ENCODE assay signal across 19 cellular contexts in the genomic region with DNA sequence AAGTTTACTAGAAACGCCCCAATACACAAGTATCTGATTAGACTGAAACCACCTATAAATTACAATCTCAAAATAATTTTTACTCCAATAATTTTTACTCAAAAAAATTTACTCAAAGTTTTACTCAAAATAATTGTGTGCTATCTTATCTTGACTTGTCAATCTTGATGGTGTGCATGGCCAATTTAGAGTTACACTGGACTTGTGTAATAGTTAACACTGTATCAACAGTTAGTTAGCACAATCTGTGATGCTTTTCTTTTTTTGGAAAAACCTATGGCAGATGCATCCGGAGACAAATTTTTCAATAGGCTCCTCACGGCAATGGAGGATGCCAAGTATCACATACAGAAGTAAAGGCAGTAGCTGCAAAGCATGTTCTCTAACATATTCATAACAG. TPM values are rescaled to one million over a fixed set of nuclear protein-coding genes. Genes with fewer than 3 reads are reported as not detected.
DNase-seq lines count a peak whose midpoint lies in the region; ATAC-seq, FAIRE-seq and TF ChIP-seq lines count a peak whose summit lies in the region.
"Had no signal": no experiment of that assay in that cellular context is flagged by ENCODE, and none has a peak within 500 bp of the region (broad histone marks: within the 10 kb centered on the region; RNA-seq: fewer than 3 reads in every experiment).

No MANE protein-coding gene starts in this region.

- 51 to 66% (median 58%) methylated on average over 3 of the region's 3 CpGs for WGBS in heart left ventricle, 4 donors
- WGBS in right cardiac atrium, result 66% methylated on average over 3 of the region's 3 CpGs
- 91% methylated on average over 3 of the region's 3 CpGs for WGBS in K562 (ENCODE audit: insufficient coverage, low coverage, missing lambda C conversion rate)

- no peaks in the 10 kb centered on the region for H3K27me3 ChIP-seq in heart left ventricle
- H3K27me3 ChIP-seq in right cardiac atrium (ENCODE audit: control insufficient read depth, insufficient read depth), result no peaks in the 10 kb centered on the region
- no peaks in the 10 kb centered on the region for H3K27me3 ChIP-seq in K562 (ENCODE audit: control insufficient read depth in 2 of 2, insufficient read depth in 2 of 2, low read length in 2 of 2)
- H3K27me3 ChIP-seq in right atrium auricular region, result no peaks in the 10 kb centered on the region
- no peaks in the 10 kb centered on the region for H3K27me3 ChIP-seq in gastrocnemius medialis
- H3K27me3 ChIP-seq in osteoblast (ENCODE audit: insufficient read depth, low read length), result no peaks in the 10 kb centered on the region
- H3K27me3 ChIP-seq: BLaER1 had no signal

- POLR2A ChIA-PET in K562 (lab: Yijun Ruan, JAX), result interaction anchor here (1.2 kb wide), 1 partner anchor 73 kb away, joined by 3 read pairs; no protein-coding TSS in a partner anchor

- H3K27ac Mint-ChIP-seq in type B pancreatic cell, result no peak overlapping the region
- H3K27ac Mint-ChIP-seq: CD8-positive, alpha-beta memory T cell; HFFc6 had no signal

- H3K27me3 Mint-ChIP-seq in type B pancreatic cell, result no peaks in the 10 kb centered on the region
- H3K27me3 Mint-ChIP-seq: CD8-positive, alpha-beta memory T cell had no signal

- no peaks in the 10 kb centered on the region for H3K79me2 ChIP-seq in K562 (ENCODE audit: control insufficient read depth, insufficient read depth, low read length)
- no peaks in the 10 kb centered on the region for H3K79me2 ChIP-seq in osteoblast (ENCODE audit: insufficient read depth, low read length)

- no peak for FAIRE-seq in K562 (lab: Jason Lieb, UNC)
- FAIRE-seq: GM12892, H1 had no signal

- TF ChIP-seq EP300 in K562 (IDR thresholded peaks at IDR 0.05; ENCODE audit: low read length), result no peak

- H3K9me3 Mint-ChIP-seq in type B pancreatic cell, result no peaks in the 10 kb centered on the region
- H3K9me3 Mint-ChIP-seq: CD8-positive, alpha-beta memory T cell; HFFc6 had no signal

- H3K36me3 Mint-ChIP-seq in type B pancreatic cell, result peaks cover 13% of the 10 kb centered on the region

- ATAC-seq in heart left ventricle (no peak), right cardiac atrium (no peak), K562 (no peak), gastrocnemius medialis (no peak), HG03139 (IDR thresholded peaks at IDR 0.05; ENCODE audit: unreplicated experiment) (no peak)

- H3K9me3 ChIP-seq in heart left ventricle (no peaks in the 10 kb centered on the region), right cardiac atrium (ENCODE audit: control insufficient read depth, low read length) (no peaks in the 10 kb centered on the region), K562 (replicated peaks; ENCODE audit: control insufficient read depth, insufficient read depth, low read depth, low read length) (no peaks in the 10 kb centered on the region), right atrium auricular region (no peaks in the 10 kb centered on the region), gastrocnemius medialis (no peaks in the 10 kb centered on the region), osteoblast (ENCODE audit: low read depth, low read length) (no peaks in the 10 kb centered on the region)
- H3K9me3 ChIP-seq: BLaER1, Caco-2 had no signal

- no peak overlapping the region for H3K9ac ChIP-seq in K562 (ENCODE audit: insufficient read depth in 1 of 2, low read depth in 2 of 2, low read length in 2 of 2)
- H3K9ac ChIP-seq: BLaER1 had no signal

- TF ChIP-seq POLR2A in heart left ventricle (IDR thresholded peaks at IDR 0.05) (no peak), K562 (conservative IDR thresholded peaks at IDR 0.05) (no peak), gastrocnemius medialis (IDR thresholded peaks at IDR 0.05) (no peak)

- TF ChIP-seq CTCF in heart left ventricle (IDR thresholded peaks at IDR 0.05) (no peak), K562 (IDR thresholded peaks at IDR 0.05 in 2 of 3, conservative IDR thresholded peaks at IDR 0.05 in 1 of 3; ENCODE audit: insufficient read depth in 2 of 3, low read depth in 1 of 3, low read length in 3 of 3) (no peak), right atrium auricular region (IDR thresholded peaks at IDR 0.05) (no peak), gastrocnemius medialis (IDR thresholded peaks at IDR 0.05 in 4 of 5, conservative IDR thresholded peaks at IDR 0.05 in 1 of 5) (no peak), type B pancreatic cell (conservative IDR thresholded peaks at IDR 0.05) (no peak), osteoblast (IDR thresholded peaks at IDR 0.05; ENCODE audit: extremely low read depth, low read depth, low read length) (no peak)

- in situ Hi-C loops in K562 (cut with MboI) (loop anchor here (5.0 kb wide), 1 partner anchor 182 kb away; no protein-coding TSS in a partner anchor), gastrocnemius medialis (cut with MboI; ENCODE audit: low sequenced_read_pairs in 4 of 4) (loop anchor here (10.0 to 25.0 kb wide), 2 partner anchors 182 to 184 kb away; no protein-coding TSS in a partner anchor)

- H2AFZ ChIP-seq in K562 (ENCODE audit: low read depth, low read length) (no peak overlapping the region), osteoblast (ENCODE audit: low read length) (no peak overlapping the region)

- H3K4me2 ChIP-seq in K562 (ENCODE audit: insufficient read depth, low read length) (no peak overlapping the region), osteoblast (ENCODE audit: insufficient read depth, low read length) (no peak overlapping the region)
- H3K4me2 ChIP-seq: BLaER1 had no signal

- H3K4me1 ChIP-seq in heart left ventricle (peaks cover 0 to 54% (median 16%) of the 10 kb centered on the region in 12 donors), right cardiac atrium (ENCODE audit: control insufficient read depth, insufficient read depth, low read length) (peaks cover 2% of the 10 kb centered on the region), K562 (replicated peaks in 1 of 2; ENCODE audit: control insufficient read depth in 2 of 2, insufficient read depth in 2 of 2, low read length in 2 of 2) (no peaks in the 10 kb centered on the region), right atrium auricular region (peaks cover 0 to 34% of the 10 kb centered on the region in 2 donors), gastrocnemius medialis (peaks cover 52 to 61% of the 10 kb centered on the region in 2 donors), osteoblast (ENCODE audit: insufficient read depth, low read length) (peaks cover 4% of the 10 kb centered on the region)
- H3K4me1 ChIP-seq: BLaER1 had no signal

- CTCF ChIA-PET in K562 (lab: Yijun Ruan, JAX; ENCODE audit: low intra/inter-chr PET ratio), result interaction anchor here (1.0 kb wide), 1 partner anchor 192 kb away, joined by 3 read pairs; no protein-coding TSS in a partner anchor

- no peaks in the 10 kb centered on the region for H3K9me1 ChIP-seq in K562 (ENCODE audit: control insufficient read depth, insufficient read depth, low read length)

- H3K36me3 ChIP-seq in heart left ventricle (peaks cover 0 to 49% (median 28%) of the 10 kb centered on the region in 9 donors), K562 (ENCODE audit: control insufficient read depth, insufficient read depth, low read length) (peaks cover 51% of the 10 kb centered on the region; the same call in 2 of the 3 replicates), right atrium auricular region (peaks cover 7% of the 10 kb centered on the region), gastrocnemius medialis (peaks cover 0 to 8% of the 10 kb centered on the region in 2 donors), osteoblast (ENCODE audit: insufficient read depth, low read length) (peaks cover 8% of the 10 kb centered on the region)

- DNase-seq in heart left ventricle (no peak), right cardiac atrium (no peak), K562 (ENCODE audit: extremely low read depth in 1 of 4, low spot score in 3 of 4) (no peak), right atrium auricular region (ENCODE audit: low spot score) (no peak), gastrocnemius medialis (no peak), type B pancreatic cell (ENCODE audit: extremely low spot score, unreplicated experiment) (no peak), osteoblast (ENCODE audit: insufficient read length, low spot score, missing footprints) (no peak)
- DNase-seq: AML-193; Caco-2; CD8-positive, alpha-beta memory T cell; DND-41; GDM1; HCEC 1CT; HFFc6; IMR-90 had no signal

- no peaks in the 10 kb centered on the region for H3K4me1 Mint-ChIP-seq in type B pancreatic cell (ENCODE audit: unreplicated experiment)
- H3K4me1 Mint-ChIP-seq: CD8-positive, alpha-beta memory T cell had no signal

- no TSS peak for BruUV-seq in K562 (replicated peaks; lab: Mats Ljungman, UMichigan)

- no peak; a peak in 1 of 4 replicates for TF ChIP-seq RAD21 in K562 (CRISPR knock-in tag; conservative IDR thresholded peaks at IDR 0.05 in 1 of 2, IDR thresholded peaks at IDR 0.05 in 1 of 2)

- H3K27ac ChIP-seq in heart left ventricle, result peak overlapping the region in 10 of 12 donors; percentile 24 to 79 (median 67)
- H3K27ac ChIP-seq in right cardiac atrium (ENCODE audit: low read length), result no peak overlapping the region
- no peak overlapping the region for H3K27ac ChIP-seq in K562 (ENCODE audit: extremely low read depth, low read depth, low read length)
- peak overlapping the region; percentile 66 to 70 for H3K27ac ChIP-seq in right atrium auricular region
- peak overlapping the region; percentile 75 to 85 (median 80) for H3K27ac ChIP-seq in gastrocnemius medialis
- no peak overlapping the region for H3K27ac ChIP-seq in osteoblast (ENCODE audit: low read depth, low read length)
- H3K27ac ChIP-seq: BLaER1 had no signal

- intact Hi-C loops in heart left ventricle (cut with DNase I) (loop anchor here in 7 of 10 donors (5.0 to 10.0 kb wide), 7 partner anchors 43 to 192 kb away; a partner anchor contains a TSS), right cardiac atrium (cut with DNase I) (loop anchor here in 3 of 4 donors (5.0 to 10.0 kb wide), 3 partner anchors 46 to 187 kb away; no protein-coding TSS in a partner anchor), K562 (cut with micrococcal nuclease) (no loop called here), gastrocnemius medialis (cut with DNase I; ENCODE audit: low total_unique reads) (loop anchor here (2.0 to 5.0 kb wide), 3 partner anchors 38 to 98 kb away; a partner anchor contains a TSS)

- no peak overlapping the region for H3K4me3 Mint-ChIP-seq in type B pancreatic cell
- H3K4me3 Mint-ChIP-seq: CD8-positive, alpha-beta memory T cell; HFFc6 had no signal

- H4K20me1 ChIP-seq in K562 (replicated peaks; ENCODE audit: control insufficient read depth, insufficient read depth, low read length) (no peaks in the 10 kb centered on the region), osteoblast (ENCODE audit: insufficient read depth, low read length) (peaks cover 2% of the 10 kb centered on the region)
- H4K20me1 ChIP-seq: BLaER1 had no signal

- H3K4me3 ChIP-seq in heart left ventricle, result no peak overlapping the region
- H3K4me3 ChIP-seq in right cardiac atrium (ENCODE audit: low read length), result no peak overlapping the region
- H3K4me3 ChIP-seq in K562, result no peak overlapping the region
- H3K4me3 ChIP-seq in right atrium auricular region, result no peak overlapping the region
- H3K4me3 ChIP-seq in gastrocnemius medialis, result no peak overlapping the region
- no peak overlapping the region for H3K4me3 ChIP-seq in osteoblast (ENCODE audit: insufficient read depth, low read length)
- H3K4me3 ChIP-seq: BLaER1 had no signal

RNA-seq across cellular contexts. Expression of a gene that starts 24.9 kb away (rescaled TPM):
- total RNA-seq in heart left ventricle (1,000 to 10,000 TPM in 3 of 9 donors, 100 to 1,000 TPM in 6; 348 to 1,479 (median 780) TPM), right cardiac atrium (100 to 1,000 TPM; 258 to 704 (median 329) TPM), K562 (2014; rRNA removed) (not detected in 2 replicates), K562 (2014; rRNA removed; fragmentation: Illumina TruSeq; extraction: Trizol) (not detected in 2 replicates), K562 (2015; rRNA removed; fragmentation: Illumina TruSeq; extraction: Trizol) (not detected in 2 replicates), K562 (2021) (0.13 TPM in 1 of 2 replicates, not detected in the other), right atrium auricular region (100 to 1,000 TPM; 374 to 493 TPM), gastrocnemius medialis (100 to 1,000 TPM; 150 to 518 (median 314) TPM), type B pancreatic cell (ENCODE audit: low replicate concordance) (0.19 TPM in 1 of 2 replicates, not detected in the other), osteoblast (not detected in 2 replicates)
- polyA plus RNA-seq in heart left ventricle (100 to 1,000 TPM; 202 to 467 TPM), right cardiac atrium (849 TPM), K562 (2011; rRNA removed) (not detected in 2 replicates), K562 (2014; fragmentation: Illumina TruSeq; extraction: Trizol) (not detected in 2 replicates), K562 (2014; fragmentation: Nextera tagmentation; extraction: Ambion mirVana) (under 1 TPM in 1 of 2 experiments, not detected in 1; 0.04 TPM), K562 (2014; rRNA removed) (not detected in 2 replicates)
- total RNA-seq in K562 (2011; cell fraction: chromatin; rRNA removed; ENCODE audit: low replicate concordance), result not detected in 2 replicates
- not detected in 2 replicates for total RNA-seq in K562 (2011; cell fraction: nucleolus; rRNA removed)
- total RNA-seq in K562 (2011; cell fraction: nucleoplasm; rRNA removed), result not detected in 2 replicates
- not detected in 2 replicates for polyA plus RNA-seq in K562 (2011; cell fraction: cytosol; rRNA removed)
- polyA plus RNA-seq in K562 (2011; cell fraction: nucleus; rRNA removed), result not detected in 2 replicates
- 0.08 TPM in 2 replicates for polyA plus RNA-seq in K562 (2012)
- not detected in 2 replicates for polyA minus RNA-seq in K562 (2011; rRNA and poly(A)+ RNA removed)
- polyA minus RNA-seq in K562 (2011; cell fraction: cytosol; rRNA and poly(A)+ RNA removed), result not detected in 2 replicates
- not detected in 2 replicates for polyA minus RNA-seq in K562 (2011; cell fraction: nucleus; rRNA and poly(A)+ RNA removed)
- total RNA-seq: Caco-2; CD8-positive, alpha-beta memory T cell; HFFc6; IMR-90 had no signal
- polyA plus RNA-seq: CD8-positive, alpha-beta memory T cell; IMR-90 had no signal

Comparison
In these comparisons a context has a peak if more than half of its experiments do, and no peak if none do; other contexts are left out.
1. H3K27ac ChIP-seq: peak in heart left ventricle (10 of 12), right atrium auricular region (2 of 2) and gastrocnemius medialis (4 of 4); none in right cardiac atrium (single experiment), K562 (single experiment) and osteoblast (single experiment).
2. RNA of a gene that starts 24.9 kb away (total RNA-seq): 348 to 1,479 TPM in heart left ventricle, 374 to 493 TPM in right atrium auricular region, 258 to 704 TPM in right cardiac atrium and 150 to 518 TPM in gastrocnemius medialis; 0.19 TPM in type B pancreatic cell, 0.13 TPM in K562 and not detected in osteoblast; every median in the first group is over 100 times any median in the second.